Comparison of ENCODE assay signal across 15 cellular contexts in the genomic region with DNA sequence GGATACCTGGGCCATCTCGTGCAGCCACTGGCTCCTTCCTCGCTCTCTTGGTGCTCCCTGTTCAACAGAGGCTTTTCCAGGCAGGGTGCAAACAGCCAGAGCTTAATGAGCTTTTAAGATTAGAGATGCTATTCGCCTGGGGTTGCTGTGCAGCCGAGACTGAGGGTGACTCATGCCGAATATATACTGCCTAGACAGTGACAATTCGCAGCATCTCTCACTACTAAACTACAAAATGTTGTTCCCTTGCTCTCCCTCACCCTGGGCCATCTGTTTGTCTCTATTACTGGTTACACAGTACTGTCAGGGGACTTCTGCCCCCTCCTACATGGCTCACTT. TPM values are rescaled to one million over a fixed set of nuclear protein-coding genes. Genes with fewer than 3 reads are reported as not detected.
DNase-seq lines count a peak whose midpoint lies in the region; ATAC-seq, FAIRE-seq and TF ChIP-seq lines count a peak whose summit lies in the region.
"Had no signal": no experiment of that assay in that cellular context is flagged by ENCODE, and none has a peak within 500 bp of the region (broad histone marks: within the 10 kb centered on the region; RNA-seq: fewer than 3 reads in every experiment).

No MANE protein-coding gene starts in this region.

- intact Hi-C loops in HepG2 (cut with micrococcal nuclease; ENCODE audit: unreplicated experiment): no loop called here
- intact Hi-C loops in right lobe of liver (cut with DNase I): no loop called here
- intact Hi-C loops in PC-3 (cut with micrococcal nuclease): no loop called here
- intact Hi-C loops in dorsolateral prefrontal cortex (cut with DNase I): no loop called here

- TF ChIP-seq CTCF in HepG2 (CRISPR knock-in tag; IDR thresholded peaks at IDR 0.05): no peak
- TF ChIP-seq CTCF in right lobe of liver (IDR thresholded peaks at IDR 0.05): no peak
- TF ChIP-seq CTCF in PC-3 (conservative IDR thresholded peaks at IDR 0.05; ENCODE audit: low read depth, low read length): no peak
- TF ChIP-seq CTCF in dorsolateral prefrontal cortex (IDR thresholded peaks at IDR 0.05 in 54 of 56, conservative IDR thresholded peaks at IDR 0.05 in 2 of 56; ENCODE audit: low read depth in 1 of 56, partially characterized antibody in 56 of 56): no peak

- in situ Hi-C loops in HepG2 (cut with HindIII; ENCODE audit: extremely low pct_ligation_motif_present, low pct_unique_long_range_greater_than_20kb): no loop called here

- BruUV-seq in HepG2 (replicated peaks; lab: Mats Ljungman, UMichigan) (no TSS peak), PC-3 (replicated peaks; lab: Mats Ljungman, UMichigan) (no TSS peak)

- CTCF ChIA-PET in HepG2 (lab: Yijun Ruan, JAX; ENCODE audit: low intra/inter-chr PET ratio, low total read pairs) (no interaction called here), PC-3 (lab: Charles Lee) (no interaction called here)

- H3K4me3 ChIP-seq in HepG2 (replicated peaks in 1 of 3; ENCODE audit: insufficient read depth in 1 of 3, low read depth in 2 of 3, low read length in 3 of 3) (no peak overlapping the region), right lobe of liver (no peak overlapping the region), PC-3 (ENCODE audit: low read length) (no peak overlapping the region), dorsolateral prefrontal cortex (no peak overlapping the region)
- H3K4me3 ChIP-seq: vagina had no signal

- H3K79me2 ChIP-seq in HepG2 (ENCODE audit: insufficient read depth, low read length) (no peaks in the 10 kb centered on the region), PC-3 (ENCODE audit: low read length) (no peaks in the 10 kb centered on the region)

- POLR2A ChIA-PET in HepG2 (lab: Yijun Ruan, JAX) (no interaction called here), PC-3 (lab: Charles Lee; ENCODE audit: unreplicated experiment) (no interaction called here)

- TF ChIP-seq RAD21 in HepG2 (CRISPR knock-in tag; IDR thresholded peaks at IDR 0.05): no peak

- no peaks in the 10 kb centered on the region for H3K36me3 ChIP-seq in HepG2 (replicated peaks in 1 of 2; ENCODE audit: control insufficient read depth in 1 of 2, insufficient read depth in 2 of 2, low read length in 2 of 2)
- no peaks in the 10 kb centered on the region for H3K36me3 ChIP-seq in right lobe of liver
- H3K36me3 ChIP-seq in PC-3 (ENCODE audit: low read depth, low read length): no peaks in the 10 kb centered on the region
- H3K36me3 ChIP-seq: vagina had no signal

- H3K9me3 ChIP-seq in HepG2 (ENCODE audit: low read length) (peaks cover 19% of the 10 kb centered on the region), right lobe of liver (no peaks in the 10 kb centered on the region), PC-3 (ENCODE audit: low read length) (0 out of 2 replicates have a peak, but pooled peaks cover 6% of the 10 kb centered on the region)
- H3K9me3 ChIP-seq: vagina had no signal

- no peak for DNase-seq in HepG2 (ENCODE audit: low spot score)
- no peak for DNase-seq in right lobe of liver
- DNase-seq in PC-3: peak; percentile 28
- DNase-seq in dorsolateral prefrontal cortex: peak in 5 of 10 donors; percentile 24 to 64 (median 49)
- DNase-seq in NOMO-1 (lab: John Stamatoyannopoulos, UW; ENCODE audit: unreplicated experiment in 2 of 2): no peak
- DNase-seq: central memory CD4-positive, alpha-beta T cell; natural killer cell; NCI-H1436 treated with DMSO at 0.1 percent for 48 hours; small intestine had no signal

- peaks cover 23% of the 10 kb centered on the region for H3F3A ChIP-seq in PC-3 (ENCODE audit: low read length, unreplicated experiment)

- H3K27ac ChIP-seq in HepG2 (ENCODE audit: extremely low read length, insufficient read depth, low read length) (no peak overlapping the region), right lobe of liver (no peak overlapping the region), PC-3 (ENCODE audit: low read length) (no peak overlapping the region), dorsolateral prefrontal cortex (peak overlapping the region in 52 of 59 donors; percentile 3 to 93 (median 72))
- H3K27ac ChIP-seq: vagina had no signal

- 19% methylated on average over 5 of the region's 6 CpGs for WGBS in HepG2 (ENCODE audit: low lambda C conversion rate)
- WGBS in right lobe of liver (ENCODE audit: insufficient coverage, low coverage, low lambda C conversion rate, missing lambda C conversion rate): 75% methylated on average over 2 of the region's 6 CpGs

- no peaks in the 10 kb centered on the region for H3K27me3 ChIP-seq in HepG2 (ENCODE audit: control insufficient read depth in 1 of 2, insufficient read depth in 2 of 2, low read length in 2 of 2)
- H3K27me3 ChIP-seq in right lobe of liver: no peaks in the 10 kb centered on the region
- no peaks in the 10 kb centered on the region for H3K27me3 ChIP-seq in PC-3 (ENCODE audit: low read length)
- no peaks in the 10 kb centered on the region for H3K27me3 ChIP-seq in dorsolateral prefrontal cortex
- H3K27me3 ChIP-seq: vagina had no signal

- TF ChIP-seq EP300 in HepG2 (IDR thresholded peaks at IDR 0.05; ENCODE audit: low read depth in 2 of 2, low read length in 2 of 2) (no peak), HepG2 (CRISPR knock-in tag; IDR thresholded peaks at IDR 0.05; ENCODE audit: borderline replicate concordance) (no peak)

- no peak for TF ChIP-seq POLR2A in HepG2 (IDR thresholded peaks at IDR 0.05; ENCODE audit: insufficient read depth in 1 of 2, low read depth in 2 of 2, low read length in 2 of 2)
- no peak for TF ChIP-seq POLR2A in right lobe of liver (IDR thresholded peaks at IDR 0.05)

- H3K4me2 ChIP-seq in HepG2 (ENCODE audit: low read depth, low read length): 0 out of 2 replicates have a peak overlapping the region, but pooled peaks have one; percentile 19
- peak overlapping the region; percentile 62 for H3K4me2 ChIP-seq in PC-3 (ENCODE audit: low read length)

- no peaks in the 10 kb centered on the region for H4K20me1 ChIP-seq in HepG2 (ENCODE audit: insufficient read depth, low read length)
- H4K20me1 ChIP-seq in PC-3 (ENCODE audit: low read length): no peaks in the 10 kb centered on the region

- no peak overlapping the region for H2AFZ ChIP-seq in HepG2 (ENCODE audit: low read length)
- H2AFZ ChIP-seq in PC-3 (ENCODE audit: low read length): no peak overlapping the region

- ATAC-seq in HepG2 (peak; percentile 31), right lobe of liver (no peak), PC-3 (peak; percentile 68), HG02610 (IDR thresholded peaks at IDR 0.05; ENCODE audit: unreplicated experiment) (no peak), HG03045 (IDR thresholded peaks at IDR 0.05; ENCODE audit: unreplicated experiment) (no peak), GM21360 (IDR thresholded peaks at IDR 0.05; ENCODE audit: unreplicated experiment) (no peak)
- ATAC-seq: natural killer cell had no signal

- H3K9ac ChIP-seq in HepG2 (ENCODE audit: insufficient read depth, low read depth, low read length) (no peak overlapping the region), PC-3 (ENCODE audit: low read length) (no peak overlapping the region)

- H3K4me1 ChIP-seq in HepG2 (ENCODE audit: insufficient read depth, low read length) (peaks cover 41% of the 10 kb centered on the region), right lobe of liver (no peaks in the 10 kb centered on the region), PC-3 (ENCODE audit: insufficient read depth, low read length) (peaks cover 24% of the 10 kb centered on the region)
- H3K4me1 ChIP-seq: vagina had no signal

- FAIRE-seq in HepG2 (lab: Jason Lieb, UNC): no peak
- FAIRE-seq: H1, islet of Langerhans, small intestine had no signal

- H3K9me2 ChIP-seq in PC-3 (replicated peaks; ENCODE audit: low read length): no peaks in the 10 kb centered on the region

TF ChIP-seq in HepG2, 621 proteins besides CTCF, POLR2A, EP300 and RAD21 (continues in another document):
- TF ChIP-seq, protein P1, sequence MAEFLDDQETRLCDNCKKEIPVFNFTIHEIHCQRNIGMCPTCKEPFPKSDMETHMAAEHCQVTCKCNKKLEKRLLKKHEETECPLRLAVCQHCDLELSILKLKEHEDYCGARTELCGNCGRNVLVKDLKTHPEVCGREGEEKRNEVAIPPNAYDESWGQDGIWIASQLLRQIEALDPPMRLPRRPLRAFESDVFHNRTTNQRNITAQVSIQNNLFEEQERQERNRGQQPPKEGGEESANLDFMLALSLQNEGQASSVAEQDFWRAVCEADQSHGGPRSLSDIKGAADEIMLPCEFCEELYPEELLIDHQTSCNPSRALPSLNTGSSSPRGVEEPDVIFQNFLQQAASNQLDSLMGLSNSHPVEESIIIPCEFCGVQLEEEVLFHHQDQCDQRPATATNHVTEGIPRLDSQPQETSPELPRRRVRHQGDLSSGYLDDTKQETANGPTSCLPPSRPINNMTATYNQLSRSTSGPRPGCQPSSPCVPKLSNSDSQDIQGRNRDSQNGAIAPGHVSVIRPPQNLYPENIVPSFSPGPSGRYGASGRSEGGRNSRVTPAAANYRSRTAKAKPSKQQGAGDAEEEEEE (CRISPR knock-in tag; IDR thresholded peaks at IDR 0.05; ENCODE audit: borderline replicate concordance): no peak

RNA-seq across cellular contexts. Expression of a gene that starts 26.0 kb away (rescaled TPM):
- total RNA-seq in HepG2 (2016; rRNA removed; fragmentation: Illumina TruSeq; extraction: Trizol) (90.4 and 95.7 TPM in 2 replicates), right lobe of liver (1 to 10 TPM; 1.3 to 3.9 (median 3.0) TPM), PC-3 (2014; rRNA removed) (0.75 and 2.1 TPM in 2 replicates), dorsolateral prefrontal cortex (10 to 100 TPM; 12.2 to 65.0 (median 37.1) TPM)
- 47.9 and 55.6 TPM in 2 replicates for total RNA-seq in HepG2 (2016; cell fraction: cytosol; rRNA removed; fragmentation: Illumina TruSeq; extraction: Trizol; ENCODE audit: low read depth)
- 94.6 and 101 TPM in 2 replicates for total RNA-seq in HepG2 (2016; cell fraction: insoluble cytoplasmic fraction; rRNA removed; fragmentation: Illumina TruSeq; extraction: Trizol)
- 73.3 and 75.8 TPM in 2 replicates for total RNA-seq in HepG2 (2016; cell fraction: membrane; rRNA removed; fragmentation: Illumina TruSeq; extraction: Trizol)
- 42.8 and 54.2 TPM in 2 replicates for total RNA-seq in HepG2 (2016; cell fraction: nucleus; rRNA removed; fragmentation: Illumina TruSeq; extraction: Trizol)
- polyA plus RNA-seq in HepG2 (2011; rRNA removed): 181 and 193 TPM in 2 replicates
- polyA plus RNA-seq in HepG2 (2011; cell fraction: cytosol; rRNA removed): 178 and 242 TPM in 2 replicates
- 194 and 196 TPM in 2 replicates for polyA plus RNA-seq in HepG2 (2011; cell fraction: nucleus; rRNA removed)
- polyA plus RNA-seq in HepG2 (2012): 45.0 and 55.8 TPM in 2 replicates
- 46.7 and 59.9 TPM in 2 replicates for polyA plus RNA-seq in HepG2 (2016; cell fraction: cytosol; fragmentation: Illumina TruSeq; extraction: Trizol; ENCODE audit: low read depth)
- polyA plus RNA-seq in HepG2 (2016; cell fraction: insoluble cytoplasmic fraction; fragmentation: Illumina TruSeq; extraction: Trizol; ENCODE audit: low read depth): 103 and 109 TPM in 2 replicates
- 69.1 and 76.1 TPM in 2 replicates for polyA plus RNA-seq in HepG2 (2016; cell fraction: membrane; fragmentation: Illumina TruSeq; extraction: Trizol; ENCODE audit: low read depth)
- polyA plus RNA-seq in HepG2 (2016; cell fraction: nucleus; fragmentation: Illumina TruSeq; extraction: Trizol; ENCODE audit: insufficient read depth, low read depth): 80.6 and 84.9 TPM in 2 replicates
- polyA minus RNA-seq in HepG2 (2011; rRNA and poly(A)+ RNA removed; ENCODE audit: low replicate concordance): 8.2 and 120 TPM in 2 replicates
- polyA minus RNA-seq in HepG2 (2011; cell fraction: cytosol; rRNA and poly(A)+ RNA removed): 28.3 and 29.5 TPM in 2 replicates
- 89.0 and 92.2 TPM in 2 replicates for polyA minus RNA-seq in HepG2 (2011; cell fraction: nucleus; rRNA and poly(A)+ RNA removed)

Comparison
In these comparisons a context has a peak if more than half of its experiments do, and no peak if none do; other contexts are left out.
1. ATAC-seq: peak in HepG2 (single experiment) and PC-3 (single experiment); none in right lobe of liver (0 of 4), HG02610 (single experiment), HG03045 (single experiment) and GM21360 (single experiment).
2. H3K27ac ChIP-seq: peak in dorsolateral prefrontal cortex (52 of 59); none in HepG2 (single experiment), right lobe of liver (0 of 3) and PC-3 (single experiment).